In genomic region chr10:43420369-43421200, GRCh38 we compare ENCODE assay signal across 1 cellular context.
A peak's percentile ranks its signal among the peaks of the same experiment; 100 is the strongest.
TF ChIP-seq lines count a peak whose summit lies in the region.

No MANE protein-coding gene starts in this region.

TF ChIP-seq in K562, 482 proteins besides CTCF, POLR2A, EP300 and RAD21 (continued from another document and continues in another):
- TF ChIP-seq, protein P1, sequence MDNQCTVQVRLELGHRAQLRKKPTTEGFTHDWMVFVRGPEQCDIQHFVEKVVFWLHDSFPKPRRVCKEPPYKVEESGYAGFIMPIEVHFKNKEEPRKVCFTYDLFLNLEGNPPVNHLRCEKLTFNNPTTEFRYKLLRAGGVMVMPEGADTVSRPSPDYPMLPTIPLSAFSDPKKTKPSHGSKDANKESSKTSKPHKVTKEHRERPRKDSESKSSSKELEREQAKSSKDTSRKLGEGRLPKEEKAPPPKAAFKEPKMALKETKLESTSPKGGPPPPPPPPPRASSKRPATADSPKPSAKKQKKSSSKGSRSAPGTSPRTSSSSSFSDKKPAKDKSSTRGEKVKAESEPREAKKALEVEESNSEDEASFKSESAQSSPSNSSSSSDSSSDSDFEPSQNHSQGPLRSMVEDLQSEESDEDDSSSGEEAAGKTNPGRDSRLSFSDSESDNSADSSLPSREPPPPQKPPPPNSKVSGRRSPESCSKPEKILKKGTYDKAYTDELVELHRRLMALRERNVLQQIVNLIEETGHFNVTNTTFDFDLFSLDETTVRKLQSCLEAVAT (IDR thresholded peaks at IDR 0.05), result no peak
- TF ChIP-seq ZNF444 (CRISPR knock-in tag; IDR thresholded peaks at IDR 0.05), result no peak
- no peak for TF ChIP-seq ZNF184 (CRISPR knock-in tag; IDR thresholded peaks at IDR 0.05)
- no peak for TF ChIP-seq KLF6 (CRISPR knock-in tag; IDR thresholded peaks at IDR 0.05; ENCODE audit: borderline replicate concordance)
- no peak for TF ChIP-seq ZKSCAN3 (CRISPR knock-in tag; IDR thresholded peaks at IDR 0.05)
- no peak for TF ChIP-seq HSF4 (CRISPR knock-in tag; IDR thresholded peaks at IDR 0.05; ENCODE audit: borderline replicate concordance)
- TF ChIP-seq, protein P2, sequence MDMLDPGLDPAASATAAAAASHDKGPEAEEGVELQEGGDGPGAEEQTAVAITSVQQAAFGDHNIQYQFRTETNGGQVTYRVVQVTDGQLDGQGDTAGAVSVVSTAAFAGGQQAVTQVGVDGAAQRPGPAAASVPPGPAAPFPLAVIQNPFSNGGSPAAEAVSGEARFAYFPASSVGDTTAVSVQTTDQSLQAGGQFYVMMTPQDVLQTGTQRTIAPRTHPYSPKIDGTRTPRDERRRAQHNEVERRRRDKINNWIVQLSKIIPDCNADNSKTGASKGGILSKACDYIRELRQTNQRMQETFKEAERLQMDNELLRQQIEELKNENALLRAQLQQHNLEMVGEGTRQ (CRISPR knock-in tag; IDR thresholded peaks at IDR 0.05), result peak; percentile 79
- no peak for TF ChIP-seq HCFC1 (IDR thresholded peaks at IDR 0.05; ENCODE audit: low read depth, low read length)
- TF ChIP-seq, protein P3, sequence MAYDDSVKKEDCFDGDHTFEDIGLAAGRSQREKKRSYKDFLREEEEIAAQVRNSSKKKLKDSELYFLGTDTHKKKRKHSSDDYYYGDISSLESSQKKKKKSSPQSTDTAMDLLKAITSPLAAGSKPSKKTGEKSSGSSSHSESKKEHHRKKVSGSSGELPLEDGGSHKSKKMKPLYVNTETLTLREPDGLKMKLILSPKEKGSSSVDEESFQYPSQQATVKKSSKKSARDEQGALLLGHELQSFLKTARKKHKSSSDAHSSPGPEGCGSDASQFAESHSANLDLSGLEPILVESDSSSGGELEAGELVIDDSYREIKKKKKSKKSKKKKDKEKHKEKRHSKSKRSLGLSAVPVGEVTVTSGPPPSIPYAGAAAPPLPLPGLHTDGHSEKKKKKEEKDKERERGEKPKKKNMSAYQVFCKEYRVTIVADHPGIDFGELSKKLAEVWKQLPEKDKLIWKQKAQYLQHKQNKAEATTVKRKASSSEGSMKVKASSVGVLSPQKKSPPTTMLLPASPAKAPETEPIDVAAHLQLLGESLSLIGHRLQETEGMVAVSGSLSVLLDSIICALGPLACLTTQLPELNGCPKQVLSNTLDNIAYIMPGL (CRISPR knock-in tag; IDR thresholded peaks at IDR 0.05), result no peak
- TF ChIP-seq NRF1 (conservative IDR thresholded peaks at IDR 0.05 in 1 of 2, IDR thresholded peaks at IDR 0.05 in 1 of 2), result peak; percentile 73 to 77
- TF ChIP-seq CHD4 (IDR thresholded peaks at IDR 0.05; ENCODE audit: insufficient read depth, insufficient replicate concordance, low read depth, low read length, poor library complexity, severe bottlenecking), result no peak
- TF ChIP-seq PREB (CRISPR knock-in tag; IDR thresholded peaks at IDR 0.05), result no peak
- peak; percentile 61 for TF ChIP-seq SMARCA4 (IDR thresholded peaks at IDR 0.05)
- peak; percentile 91 for TF ChIP-seq L3MBTL2 (IDR thresholded peaks at IDR 0.05)
- no peak for TF ChIP-seq XRCC4 (IDR thresholded peaks at IDR 0.05; ENCODE audit: extremely low read depth, insufficient read depth, insufficient read length)
- TF ChIP-seq KLF10 (CRISPR knock-in tag; IDR thresholded peaks at IDR 0.05), result no peak
- TF ChIP-seq GMEB1 (CRISPR knock-in tag; IDR thresholded peaks at IDR 0.05), result peak; percentile 58; the same call in 1 of the 2 replicates
- no peak for TF ChIP-seq LARP7 (IDR thresholded peaks at IDR 0.05)
- no peak for TF ChIP-seq SRSF1 (IDR thresholded peaks at IDR 0.05; ENCODE audit: low read depth, low read length)
- TF ChIP-seq, protein P4, sequence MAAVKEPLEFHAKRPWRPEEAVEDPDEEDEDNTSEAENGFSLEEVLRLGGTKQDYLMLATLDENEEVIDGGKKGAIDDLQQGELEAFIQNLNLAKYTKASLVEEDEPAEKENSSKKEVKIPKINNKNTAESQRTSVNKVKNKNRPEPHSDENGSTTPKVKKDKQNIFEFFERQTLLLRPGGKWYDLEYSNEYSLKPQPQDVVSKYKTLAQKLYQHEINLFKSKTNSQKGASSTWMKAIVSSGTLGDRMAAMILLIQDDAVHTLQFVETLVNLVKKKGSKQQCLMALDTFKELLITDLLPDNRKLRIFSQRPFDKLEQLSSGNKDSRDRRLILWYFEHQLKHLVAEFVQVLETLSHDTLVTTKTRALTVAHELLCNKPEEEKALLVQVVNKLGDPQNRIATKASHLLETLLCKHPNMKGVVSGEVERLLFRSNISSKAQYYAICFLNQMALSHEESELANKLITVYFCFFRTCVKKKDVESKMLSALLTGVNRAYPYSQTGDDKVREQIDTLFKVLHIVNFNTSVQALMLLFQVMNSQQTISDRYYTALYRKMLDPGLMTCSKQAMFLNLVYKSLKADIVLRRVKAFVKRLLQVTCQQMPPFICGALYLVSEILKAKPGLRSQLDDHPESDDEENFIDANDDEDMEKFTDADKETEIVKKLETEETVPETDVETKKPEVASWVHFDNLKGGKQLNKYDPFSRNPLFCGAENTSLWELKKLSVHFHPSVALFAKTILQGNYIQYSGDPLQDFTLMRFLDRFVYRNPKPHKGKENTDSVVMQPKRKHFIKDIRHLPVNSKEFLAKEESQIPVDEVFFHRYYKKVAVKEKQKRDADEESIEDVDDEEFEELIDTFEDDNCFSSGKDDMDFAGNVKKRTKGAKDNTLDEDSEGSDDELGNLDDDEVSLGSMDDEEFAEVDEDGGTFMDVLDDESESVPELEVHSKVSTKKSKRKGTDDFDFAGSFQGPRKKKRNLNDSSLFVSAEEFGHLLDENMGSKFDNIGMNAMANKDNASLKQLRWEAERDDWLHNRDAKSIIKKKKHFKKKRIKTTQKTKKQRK (IDR thresholded peaks at IDR 0.05; ENCODE audit: borderline replicate concordance, low read depth, low read length), result no peak
- 0 out of 2 replicates have a peak, but pooled peaks have one; percentile 4 for TF ChIP-seq ZNF584 (CRISPR knock-in tag; IDR thresholded peaks at IDR 0.05; ENCODE audit: low read depth)
- no peak for TF ChIP-seq RFX5 (IDR thresholded peaks at IDR 0.05; ENCODE audit: low read depth, low read length)
- no peak for TF ChIP-seq ZBTB34 (CRISPR knock-in tag; IDR thresholded peaks at IDR 0.05)
- no peak for TF ChIP-seq ZNF668 (CRISPR knock-in tag; IDR thresholded peaks at IDR 0.05)
- TF ChIP-seq, protein P5, sequence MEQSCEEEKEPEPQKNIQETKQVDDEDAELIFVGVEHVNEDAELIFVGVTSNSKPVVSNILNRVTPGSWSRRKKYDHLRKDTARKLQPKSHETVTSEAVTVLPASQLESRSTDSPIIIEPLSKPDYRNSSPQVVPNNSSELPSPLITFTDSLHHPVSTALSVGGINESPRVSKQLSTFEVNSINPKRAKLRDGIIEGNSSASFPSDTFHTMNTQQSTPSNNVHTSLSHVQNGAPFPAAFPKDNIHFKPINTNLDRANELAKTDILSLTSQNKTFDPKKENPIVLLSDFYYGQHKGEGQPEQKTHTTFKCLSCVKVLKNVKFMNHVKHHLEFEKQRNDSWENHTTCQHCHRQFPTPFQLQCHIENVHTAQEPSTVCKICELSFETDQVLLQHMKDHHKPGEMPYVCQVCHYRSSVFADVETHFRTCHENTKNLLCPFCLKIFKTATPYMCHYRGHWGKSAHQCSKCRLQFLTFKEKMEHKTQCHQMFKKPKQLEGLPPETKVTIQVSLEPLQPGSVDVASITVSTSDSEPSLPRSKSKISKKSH (CRISPR knock-in tag; IDR thresholded peaks at IDR 0.05), result no peak
- no peak; the same call in 1 of the 2 replicates for TF ChIP-seq MYNN (IDR thresholded peaks at IDR 0.05)
- TF ChIP-seq MYNN (CRISPR knock-in tag; IDR thresholded peaks at IDR 0.05), result no peak
- 0 out of 4 replicates have a peak, but pooled peaks of 1 of the 2 experiments have one; percentile 65 for TF ChIP-seq FOXA3 (CRISPR knock-in tag; conservative IDR thresholded peaks at IDR 0.05 in 1 of 2, IDR thresholded peaks at IDR 0.05 in 1 of 2)
- TF ChIP-seq ATF7 (IDR thresholded peaks at IDR 0.05), result peak; percentile 62
- no peak for TF ChIP-seq ZNF140 (CRISPR knock-in tag; IDR thresholded peaks at IDR 0.05)
- TF ChIP-seq MCM5 (IDR thresholded peaks at IDR 0.05; ENCODE audit: low read depth), result no peak
- no peak; the same call in 1 of the 2 replicates for TF ChIP-seq FOXP4 (CRISPR knock-in tag; IDR thresholded peaks at IDR 0.05; ENCODE audit: borderline replicate concordance)
- TF ChIP-seq TEAD4 (IDR thresholded peaks at IDR 0.05; ENCODE audit: low read length), result no peak; the same call in 1 of the 2 replicates
- no peak for TF ChIP-seq TEAD4 (CRISPR knock-in tag; IDR thresholded peaks at IDR 0.05; ENCODE audit: borderline replicate concordance)
- TF ChIP-seq HDAC3 (IDR thresholded peaks at IDR 0.05; ENCODE audit: borderline replicate concordance, partially characterized antibody), result no peak
- TF ChIP-seq DMBX1 (CRISPR knock-in tag; IDR thresholded peaks at IDR 0.05; ENCODE audit: borderline replicate concordance), result 0 out of 2 replicates have a peak, but pooled peaks have one; percentile 39
- TF ChIP-seq NR3C1 (CRISPR knock-in tag; IDR thresholded peaks at IDR 0.05), result no peak
- TF ChIP-seq NFIX (CRISPR knock-in tag; IDR thresholded peaks at IDR 0.05; ENCODE audit: low read depth), result no peak
- TF ChIP-seq FOXK2 (conservative IDR thresholded peaks at IDR 0.05 in 1 of 2, IDR thresholded peaks at IDR 0.05 in 1 of 2; ENCODE audit: low read depth in 2 of 2), result peak; percentile 35 to 41; a peak in 2 of 4 replicates
- TF ChIP-seq, protein P6, sequence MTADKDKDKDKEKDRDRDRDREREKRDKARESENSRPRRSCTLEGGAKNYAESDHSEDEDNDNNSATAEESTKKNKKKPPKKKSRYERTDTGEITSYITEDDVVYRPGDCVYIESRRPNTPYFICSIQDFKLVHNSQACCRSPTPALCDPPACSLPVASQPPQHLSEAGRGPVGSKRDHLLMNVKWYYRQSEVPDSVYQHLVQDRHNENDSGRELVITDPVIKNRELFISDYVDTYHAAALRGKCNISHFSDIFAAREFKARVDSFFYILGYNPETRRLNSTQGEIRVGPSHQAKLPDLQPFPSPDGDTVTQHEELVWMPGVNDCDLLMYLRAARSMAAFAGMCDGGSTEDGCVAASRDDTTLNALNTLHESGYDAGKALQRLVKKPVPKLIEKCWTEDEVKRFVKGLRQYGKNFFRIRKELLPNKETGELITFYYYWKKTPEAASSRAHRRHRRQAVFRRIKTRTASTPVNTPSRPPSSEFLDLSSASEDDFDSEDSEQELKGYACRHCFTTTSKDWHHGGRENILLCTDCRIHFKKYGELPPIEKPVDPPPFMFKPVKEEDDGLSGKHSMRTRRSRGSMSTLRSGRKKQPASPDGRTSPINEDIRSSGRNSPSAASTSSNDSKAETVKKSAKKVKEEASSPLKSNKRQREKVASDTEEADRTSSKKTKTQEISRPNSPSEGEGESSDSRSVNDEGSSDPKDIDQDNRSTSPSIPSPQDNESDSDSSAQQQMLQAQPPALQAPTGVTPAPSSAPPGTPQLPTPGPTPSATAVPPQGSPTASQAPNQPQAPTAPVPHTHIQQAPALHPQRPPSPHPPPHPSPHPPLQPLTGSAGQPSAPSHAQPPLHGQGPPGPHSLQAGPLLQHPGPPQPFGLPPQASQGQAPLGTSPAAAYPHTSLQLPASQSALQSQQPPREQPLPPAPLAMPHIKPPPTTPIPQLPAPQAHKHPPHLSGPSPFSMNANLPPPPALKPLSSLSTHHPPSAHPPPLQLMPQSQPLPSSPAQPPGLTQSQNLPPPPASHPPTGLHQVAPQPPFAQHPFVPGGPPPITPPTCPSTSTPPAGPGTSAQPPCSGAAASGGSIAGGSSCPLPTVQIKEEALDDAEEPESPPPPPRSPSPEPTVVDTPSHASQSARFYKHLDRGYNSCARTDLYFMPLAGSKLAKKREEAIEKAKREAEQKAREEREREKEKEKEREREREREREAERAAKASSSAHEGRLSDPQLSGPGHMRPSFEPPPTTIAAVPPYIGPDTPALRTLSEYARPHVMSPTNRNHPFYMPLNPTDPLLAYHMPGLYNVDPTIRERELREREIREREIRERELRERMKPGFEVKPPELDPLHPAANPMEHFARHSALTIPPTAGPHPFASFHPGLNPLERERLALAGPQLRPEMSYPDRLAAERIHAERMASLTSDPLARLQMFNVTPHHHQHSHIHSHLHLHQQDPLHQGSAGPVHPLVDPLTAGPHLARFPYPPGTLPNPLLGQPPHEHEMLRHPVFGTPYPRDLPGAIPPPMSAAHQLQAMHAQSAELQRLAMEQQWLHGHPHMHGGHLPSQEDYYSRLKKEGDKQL (CRISPR knock-in tag; IDR thresholded peaks at IDR 0.05; ENCODE audit: borderline replicate concordance), result no peak
